Comparison of ENCODE assay signal across 8 cellular contexts in the genomic region with DNA sequence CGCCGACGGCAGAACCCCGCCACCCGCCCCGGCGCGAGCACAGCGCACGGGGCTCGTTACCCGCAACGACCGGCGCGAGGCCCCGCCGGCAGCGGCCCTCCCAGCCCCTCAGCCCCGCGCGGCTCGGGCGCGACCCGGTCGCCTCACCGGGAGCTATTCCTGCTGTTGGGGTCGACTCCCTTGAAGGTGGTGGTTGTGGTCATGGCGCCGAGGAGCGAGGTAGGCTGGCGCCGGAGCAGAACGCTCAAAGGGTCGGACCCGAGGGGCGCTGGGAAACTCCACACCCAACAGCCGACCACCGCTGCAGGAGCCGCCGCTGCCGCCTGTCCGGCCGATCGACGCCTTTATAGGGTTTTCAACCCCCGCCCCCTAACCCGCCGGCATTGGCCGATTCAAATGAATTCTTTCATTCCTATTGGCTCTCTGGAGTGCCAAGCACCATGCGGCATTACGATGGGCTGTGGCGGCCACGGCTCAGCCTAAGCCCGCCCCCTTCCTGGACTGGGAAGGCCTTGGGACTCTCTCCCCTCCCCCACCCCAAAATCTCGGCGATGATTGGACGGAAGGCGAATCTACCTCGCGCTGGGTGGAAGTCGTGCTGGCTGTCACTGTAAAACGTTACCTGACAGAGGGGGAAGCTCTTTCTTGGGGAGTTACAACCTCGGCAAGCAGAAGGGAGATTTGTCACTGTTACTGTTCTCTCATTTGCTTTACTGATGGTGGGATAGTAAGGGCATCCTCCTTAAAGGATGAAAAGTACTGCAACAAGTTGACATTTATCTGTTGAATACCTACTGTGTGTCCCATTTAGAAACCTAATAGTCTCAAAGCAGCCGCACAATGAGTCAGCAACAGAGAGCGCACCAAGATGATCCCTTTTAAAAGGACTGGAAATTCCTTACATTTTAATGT. TPM values are rescaled to one million over a fixed set of nuclear protein-coding genes. Genes with fewer than 3 reads are reported as not detected.
DNase-seq lines count a peak whose midpoint lies in the region; ATAC-seq lines count a peak whose summit lies in the region.

A gene with protein sequence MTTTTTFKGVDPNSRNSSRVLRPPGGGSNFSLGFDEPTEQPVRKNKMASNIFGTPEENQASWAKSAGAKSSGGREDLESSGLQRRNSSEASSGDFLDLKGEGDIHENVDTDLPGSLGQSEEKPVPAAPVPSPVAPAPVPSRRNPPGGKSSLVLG (minus strand): TSS at position 318 of the 912 bp plus-strand sequence. CDS start 115 bp downstream, at position 203.

- H3K4me3 Mint-ChIP-seq in naive thymus-derived CD4-positive, alpha-beta T cell: peak within 1 kb of the TSS; percentile 88 to 98 (median 94)
- H3K4me3 Mint-ChIP-seq in stimulated activated naive B cell treated with anti-CD40 and anti-IgM and Interleukin-4, amounts not matched to agents 10 μg/mL and 1 μg/mL and 100 μg/mL, for 72 hours: peak within 1 kb of the TSS; percentile 92 to 95

- ATAC-seq in GM21825 (IDR thresholded peaks at IDR 0.05; ENCODE audit: unreplicated experiment): peak; percentile 89
- ATAC-seq in naive thymus-derived CD4-positive, alpha-beta T cell: peak; percentile 100
- ATAC-seq in stimulated activated naive B cell treated with anti-CD40 and anti-IgM and Interleukin-4, amounts not matched to agents 10 μg/mL and 1 μg/mL and 100 μg/mL, for 72 hours (replicated peaks): peak; percentile 97 to 98

- peaks cover 11 to 39% (median 36%) of the 10 kb centered on the region in 7 donors for H3K4me1 Mint-ChIP-seq in naive thymus-derived CD4-positive, alpha-beta T cell
- peaks cover 11 to 31% of the 10 kb centered on the region in 2 donors for H3K4me1 Mint-ChIP-seq in stimulated activated naive B cell treated with anti-CD40 and anti-IgM and Interleukin-4, amounts not matched to agents 10 μg/mL and 1 μg/mL and 100 μg/mL, for 72 hours

- H3K4me3 ChIP-seq in Karpas-422 (ENCODE audit: low read length): peak within 1 kb of the TSS; percentile 90
- H3K4me3 ChIP-seq in naive thymus-derived CD4-positive, alpha-beta T cell (ENCODE audit: low read length): peak within 1 kb of the TSS; percentile 84

- no peaks in the 10 kb centered on the region for H3K27me3 ChIP-seq in Karpas-422 (ENCODE audit: low read length)
- no peaks in the 10 kb centered on the region for H3K27me3 ChIP-seq in naive thymus-derived CD4-positive, alpha-beta T cell (ENCODE audit: control insufficient read depth in 2 of 2, insufficient read depth in 2 of 2, low read length in 2 of 2)

- CTCF ChIA-PET in naive thymus-derived CD4-positive, alpha-beta T cell (lab: Charles Lee): interaction anchor here (0.5 kb wide), 1 partner anchor 26 kb away, joined by 3 read pairs; no protein-coding TSS in a partner anchor

- H3K9me3 Mint-ChIP-seq in naive thymus-derived CD4-positive, alpha-beta T cell: peaks cover 0 to 5% (median 0%) of the 10 kb centered on the region in 11 donors
- no peaks in the 10 kb centered on the region for H3K9me3 Mint-ChIP-seq in stimulated activated naive B cell treated with anti-CD40 and anti-IgM and Interleukin-4, amounts not matched to agents 10 μg/mL and 1 μg/mL and 100 μg/mL, for 72 hours

- intact Hi-C loops in naive thymus-derived CD4-positive, alpha-beta T cell (cut with micrococcal nuclease): loop anchor here (1.0 kb wide), 11 partner anchors 11 to 281 kb away; partner anchors contain the start of genes NT5C (in 2 of the 2), SLC25A19 (in 2 of the 2), ARMC7 (in 1 of the 2) and GGA3 (in 1 of the 2)

- H3K9me2 ChIP-seq in Karpas-422 (replicated peaks; ENCODE audit: insufficient read depth, low read length): no peaks in the 10 kb centered on the region

- no peaks in the 10 kb centered on the region for H3K27me3 Mint-ChIP-seq in naive thymus-derived CD4-positive, alpha-beta T cell
- no peaks in the 10 kb centered on the region for H3K27me3 Mint-ChIP-seq in stimulated activated naive B cell treated with anti-CD40 and anti-IgM and Interleukin-4, amounts not matched to agents 10 μg/mL and 1 μg/mL and 100 μg/mL, for 72 hours

- H3K9ac ChIP-seq in Karpas-422 (ENCODE audit: low read length): peak within 1 kb of the TSS; percentile 97

- H3K36me3 ChIP-seq in Karpas-422 (ENCODE audit: insufficient read depth, low read length): peaks cover 6% of the 10 kb centered on the region; the same call in 1 of the 2 replicates
- H3K36me3 ChIP-seq in naive thymus-derived CD4-positive, alpha-beta T cell (ENCODE audit: control insufficient read depth in 2 of 3, insufficient read depth in 3 of 3, low read length in 3 of 3): peaks cover 0 to 6% (median 0%) of the 10 kb centered on the region in 3 experiments

- H3K4me1 ChIP-seq in Karpas-422 (ENCODE audit: low read length): peaks cover 23% of the 10 kb centered on the region
- H3K4me1 ChIP-seq in naive thymus-derived CD4-positive, alpha-beta T cell (ENCODE audit: control insufficient read depth in 2 of 2, insufficient read depth in 2 of 2, low read length in 2 of 2): peaks cover 0 to 18% of the 10 kb centered on the region in 2 donors

- POLR2A ChIA-PET in naive thymus-derived CD4-positive, alpha-beta T cell (lab: Charles Lee): interaction anchor here (0.6 to 2.5 kb wide), 13 partner anchors 8 to 135 kb away, joined by 3 to 8 read pairs (median 3); partner anchors contain the start of genes NT5C, SLC16A5 and SLC25A19

- peak within 1 kb of the TSS; percentile 79 for H2AFZ ChIP-seq in Karpas-422 (ENCODE audit: low read length)

- H3K27ac ChIP-seq in Karpas-422 (ENCODE audit: low read length): peak within 1 kb of the TSS; percentile 59
- H3K27ac ChIP-seq in naive thymus-derived CD4-positive, alpha-beta T cell (ENCODE audit: low read depth, low read length): peak within 1 kb of the TSS; percentile 80

- peaks cover 22% of the 10 kb centered on the region; the same call in 1 of the 2 replicates for H4K20me1 ChIP-seq in Karpas-422 (ENCODE audit: insufficient read depth, low read depth, low read length)

- peak within 1 kb of the TSS; percentile 78 to 96 (median 92) for H3K27ac Mint-ChIP-seq in naive thymus-derived CD4-positive, alpha-beta T cell
- H3K27ac Mint-ChIP-seq in stimulated activated naive B cell treated with anti-CD40 and anti-IgM and Interleukin-4, amounts not matched to agents 10 μg/mL and 1 μg/mL and 100 μg/mL, for 72 hours: peak within 1 kb of the TSS; percentile 95

- no peaks in the 10 kb centered on the region for H3K9me3 ChIP-seq in Karpas-422 (ENCODE audit: low read length)
- H3K9me3 ChIP-seq in naive thymus-derived CD4-positive, alpha-beta T cell (ENCODE audit: control insufficient read depth in 2 of 3, low read length in 3 of 3): no peaks in the 10 kb centered on the region

- H3K36me3 Mint-ChIP-seq in naive thymus-derived CD4-positive, alpha-beta T cell: peaks cover 0 to 11% (median 0%) of the 10 kb centered on the region in 5 donors
- peaks cover 4 to 17% of the 10 kb centered on the region in 2 donors for H3K36me3 Mint-ChIP-seq in stimulated activated naive B cell treated with anti-CD40 and anti-IgM and Interleukin-4, amounts not matched to agents 10 μg/mL and 1 μg/mL and 100 μg/mL, for 72 hours

- H3K79me2 ChIP-seq in Karpas-422 (ENCODE audit: low read length): peaks cover 48% of the 10 kb centered on the region

- H3K4me2 ChIP-seq in Karpas-422 (ENCODE audit: low read depth, low read length, poor library complexity, severe bottlenecking): peak within 1 kb of the TSS; percentile 95

- DNase-seq in DMS79 treated with DMSO at 0.1 percent for 48 hours (lab: John Stamatoyannopoulos, UW) (peak; percentile 90), Karpas-422 (peak; percentile 100), RKO (ENCODE audit: low spot score) (peak; percentile 98), activated T-helper 1 cell treated with Interleukin-2 at 50 U/mL for 16 hours (ENCODE audit: low read depth) (peak; percentile 96), fibroblast of gingiva (ENCODE audit: low read depth) (peak; percentile 98)
- peak; percentile 82 to 98 (median 96) for DNase-seq in naive thymus-derived CD4-positive, alpha-beta T cell
- peak; percentile 96 for DNase-seq in stimulated activated naive B cell treated with anti-CD40 and anti-IgM and Interleukin-4, amounts not matched to agents 10 μg/mL and 1 μg/mL and 100 μg/mL, for 72 hours

RNA-seq across cellular contexts. Expression of the gene that starts here (rescaled TPM):
- 98.2 and 159 TPM in 2 replicates for total RNA-seq in Karpas-422 (2014; rRNA removed; shearing (Covaris generic); ENCODE audit: low replicate concordance)
- total RNA-seq in naive thymus-derived CD4-positive, alpha-beta T cell: 100 to 1,000 TPM in 1 of 5 experiments, 10 to 100 TPM in 4; 12.3 to 227 (median 29.3) TPM
- 10 to 100 TPM; 70.0 to 72.3 TPM for polyA plus RNA-seq in naive thymus-derived CD4-positive, alpha-beta T cell

Comparison
In these comparisons a context has a peak if more than half of its experiments do, and no peak if none do; other contexts are left out.
1. Peak in every context shown above with its lines: DNase-seq, ATAC-seq, H3K4me3 ChIP-seq and H3K27ac ChIP-seq.